In genomic region chr10:47311900-47312662, GRCh38 we compare ENCODE assay signal across 8 cellular contexts. TPM values are rescaled to one million over a fixed set of nuclear protein-coding genes. Genes with fewer than 3 reads are reported as not detected.
DNase-seq lines count a peak whose midpoint lies in the region; ATAC-seq, FAIRE-seq and TF ChIP-seq lines count a peak whose summit lies in the region.

No MANE protein-coding gene starts in this region.

- no peak overlapping the region for H3K4me3 ChIP-seq in RWPE2 (ENCODE audit: severe bottlenecking)
- H3K4me3 ChIP-seq in osteoblast (ENCODE audit: insufficient read depth, low read length): no peak overlapping the region
- no peak overlapping the region for H3K4me3 ChIP-seq in thoracic aorta

- DNase-seq in AG09319 (ENCODE audit: extremely low read depth, low read depth): peak; percentile 35
- peak; percentile 68 for DNase-seq in HuH-7.5 (ENCODE audit: low spot score)
- peak; percentile 79 for DNase-seq in RWPE2 (ENCODE audit: low spot score)
- DNase-seq in activated gamma-delta T cell (lab: John Stamatoyannopoulos, UW): peak; percentile 17
- peak; percentile 68 to 84 for DNase-seq in frontal cortex (ENCODE audit: low spot score in 2 of 2)
- peak; percentile 97 for DNase-seq in osteoblast (ENCODE audit: insufficient read length, low spot score, missing footprints)
- peak; percentile 60 for DNase-seq in thoracic aorta (ENCODE audit: low spot score)

- peak; percentile 99 for TF ChIP-seq CTCF in AG09319 (IDR thresholded peaks at IDR 0.05; ENCODE audit: low read depth, low read length)
- TF ChIP-seq CTCF in RWPE2 (IDR thresholded peaks at IDR 0.05; ENCODE audit: poor library complexity, severe bottlenecking): peak; percentile 89
- peak; percentile 84 for TF ChIP-seq CTCF in osteoblast (IDR thresholded peaks at IDR 0.05; ENCODE audit: extremely low read depth, low read depth, low read length)
- peak; percentile 92 for TF ChIP-seq CTCF in thoracic aorta (IDR thresholded peaks at IDR 0.05)

- no peak overlapping the region for H2AFZ ChIP-seq in osteoblast (ENCODE audit: low read length)

- no peaks in the 10 kb centered on the region for H4K20me1 ChIP-seq in osteoblast (ENCODE audit: insufficient read depth, low read length)

- peak; percentile 63 for ATAC-seq in GM18861 (IDR thresholded peaks at IDR 0.05; ENCODE audit: unreplicated experiment)
- ATAC-seq in RWPE2 (ENCODE audit: low read depth): peak; percentile 89
- ATAC-seq in thoracic aorta (ENCODE audit: insufficient number of reproducible peaks, low FRiP score, low read depth): peak; percentile 72

- H3K9me3 ChIP-seq in RWPE2 (ENCODE audit: severe bottlenecking) (no peaks in the 10 kb centered on the region), osteoblast (ENCODE audit: low read depth, low read length) (no peaks in the 10 kb centered on the region), thoracic aorta (no peaks in the 10 kb centered on the region)

- no peak overlapping the region for H3K4me2 ChIP-seq in osteoblast (ENCODE audit: insufficient read depth, low read length)

- FAIRE-seq in frontal cortex (lab: Jason Lieb, UNC): no peak

- H3K27me3 ChIP-seq in RWPE2 (ENCODE audit: insufficient read depth, poor library complexity, severe bottlenecking) (no peaks in the 10 kb centered on the region), osteoblast (ENCODE audit: insufficient read depth, low read length) (peaks cover 11% of the 10 kb centered on the region), thoracic aorta (replicated peaks; ENCODE audit: insufficient read depth) (no peaks in the 10 kb centered on the region)

- H3K36me3 ChIP-seq in RWPE2 (ENCODE audit: low read depth) (no peaks in the 10 kb centered on the region), osteoblast (ENCODE audit: insufficient read depth, low read length) (no peaks in the 10 kb centered on the region), thoracic aorta (no peaks in the 10 kb centered on the region)

- H3K27ac ChIP-seq in RWPE2 (ENCODE audit: poor library complexity, severe bottlenecking) (no peak overlapping the region), osteoblast (ENCODE audit: low read depth, low read length) (no peak overlapping the region), thoracic aorta (no peak overlapping the region)

- H3K4me1 ChIP-seq in RWPE2 (ENCODE audit: insufficient read depth, poor library complexity, severe bottlenecking) (no peaks in the 10 kb centered on the region), osteoblast (ENCODE audit: insufficient read depth, low read length) (no peaks in the 10 kb centered on the region), thoracic aorta (ENCODE audit: control insufficient read depth in 1 of 2, low read depth in 2 of 2) (peaks cover 0 to 13% of the 10 kb centered on the region in 2 donors)

- H3K79me2 ChIP-seq in osteoblast (ENCODE audit: insufficient read depth, low read length): no peaks in the 10 kb centered on the region

RNA-seq across cellular contexts. Expression of gene GDF2, which starts 10.2 kb away (rescaled TPM):
- not detected for total RNA-seq in frontal cortex
- not detected in 2 replicates for total RNA-seq in osteoblast
- not detected for total RNA-seq in thoracic aorta

RNA-seq across cellular contexts. Expression of gene GDF10, which starts 12.1 kb away (rescaled TPM):
- total RNA-seq in frontal cortex (6.5 TPM), osteoblast (under 0.01 TPM in 2 replicates), thoracic aorta (1 to 10 TPM; 2.4 to 2.5 TPM)

RNA-seq across cellular contexts. Expression of gene RBP3, which starts 36.1 kb away (rescaled TPM):
- total RNA-seq in frontal cortex (not detected), osteoblast (not detected in 2 replicates), thoracic aorta (not detected)

Comparison
In these comparisons a context has a peak if more than half of its experiments do, and no peak if none do; other contexts are left out.
1. DNase-seq: peak in every context shown above with its lines; median percentile 97 in osteoblast; 79 in RWPE2; 76 in frontal cortex; 68 in HuH-7.5; 60 in thoracic aorta; 35 in AG09319; 17 in activated gamma-delta T cell.